Comparison of ENCODE assay signal across 1 cellular context in genomic region chr3:27628029-27628750, GRCh38.
TF ChIP-seq lines count a peak whose summit lies in the region.

No MANE protein-coding gene starts in this region.

TF ChIP-seq in IMR-90, 13 proteins besides CTCF, POLR2A, EP300 and RAD21:
- TF ChIP-seq ELK1 (IDR thresholded peaks at IDR 0.05; ENCODE audit: borderline replicate concordance, low read depth, low read length) (no peak), MAZ (IDR thresholded peaks at IDR 0.05; ENCODE audit: borderline replicate concordance, low read depth, low read length) (no peak), CEBPB (IDR thresholded peaks at IDR 0.05; ENCODE audit: low read depth, low read length) (no peak), SMC3 (IDR thresholded peaks at IDR 0.05; ENCODE audit: low read depth, low read length) (no peak), NFE2L2 (IDR thresholded peaks at IDR 0.05; ENCODE audit: low read depth, low read length) (no peak), BHLHE40 (IDR thresholded peaks at IDR 0.05; ENCODE audit: low read depth, low read length) (no peak), RFX5 (IDR thresholded peaks at IDR 0.05; ENCODE audit: low read depth, low read length) (no peak), MXI1 (IDR thresholded peaks at IDR 0.05; ENCODE audit: borderline replicate concordance, low read depth, low read length) (no peak), RCOR1 (IDR thresholded peaks at IDR 0.05; ENCODE audit: insufficient replicate concordance, low read length) (no peak), MAFK (IDR thresholded peaks at IDR 0.05; ENCODE audit: low read depth, low read length) (no peak), CHD1 (IDR thresholded peaks at IDR 0.05; ENCODE audit: low read depth, low read length) (no peak)
